28 cellular contexts compared by ENCODE assay signal in genomic region chr7:685540-685939, GRCh38.
"Had no signal": no experiment of that assay in that cellular context is flagged by ENCODE, and none has a peak within 500 bp of the region (broad histone marks: within the 10 kb centered on the region; RNA-seq: fewer than 3 reads in every experiment).

No MANE protein-coding gene starts in this region.

- H3K27me3 Mint-ChIP-seq: naive thymus-derived CD4-positive, alpha-beta T cell; natural killer cell treated with Interleukin-12 subunit alpha and Interleukin-12 subunit beta and Interleukin-15 and Interleukin-18, amount 100 ng/mL, for 72 hours; stimulated activated naive CD8-positive, alpha-beta T cell treated with anti-CD3 and anti-CD28 coated beads, Interleukin-15, Interleukin-2, amounts not matched to agents 100 ng/mL and 50 ng/mL, for 24 hours had no signal

- H3K4me3 Mint-ChIP-seq: mesothelial cell of epicardium; naive thymus-derived CD4-positive, alpha-beta T cell; natural killer cell treated with Interleukin-12 subunit alpha and Interleukin-12 subunit beta and Interleukin-15 and Interleukin-18, amount 100 ng/mL, for 72 hours; stimulated activated effector memory CD8-positive, alpha-beta T cell treated with anti-CD3 and anti-CD28 coated beads, Interleukin-12 subunit alpha, Interleukin-12 subunit beta, amount 100 ng/mL, for 72 hours; stimulated activated naive CD8-positive, alpha-beta T cell treated with anti-CD3 and anti-CD28 coated beads, Interleukin-15, Interleukin-2, amounts not matched to agents 100 ng/mL and 50 ng/mL, for 24 hours had no signal

- H3K27ac ChIP-seq: left lung, lower lobe of right lung, ovary, prostate gland, sigmoid colon, spleen, suprapubic skin, thoracic aorta, tibial artery, upper lobe of right lung had no signal

- ATAC-seq: left colon; left lung; lower lobe of right lung; naive thymus-derived CD4-positive, alpha-beta T cell; natural killer cell treated with Interleukin-12 subunit alpha and Interleukin-12 subunit beta and Interleukin-15 and Interleukin-18, amount 100 ng/mL, for 72 hours; right cardiac atrium; stimulated activated effector memory CD8-positive, alpha-beta T cell treated with anti-CD3 and anti-CD28 coated beads, Interleukin-12 subunit alpha, Interleukin-12 subunit beta, amount 100 ng/mL, for 72 hours; upper lobe of right lung had no signal

- H3K4me1 ChIP-seq: left lung, lower lobe of right lung, prostate gland, sigmoid colon, spleen, suprapubic skin, tibial artery, upper lobe of right lung had no signal

- H3K9me3 ChIP-seq: prostate gland had no signal

- DNase-seq: hippocampal formation; left colon; lower lobe of right lung; mammary epithelial cell; mesendoderm; naive thymus-derived CD4-positive, alpha-beta T cell; ovary; posterior cingulate gyrus; retina; right cardiac atrium; small intestine; spleen; stimulated activated CD4-positive, alpha-beta T cell treated with anti-CD3 and anti-CD28 coated beads, Interleukin-4, amount 100 ng/mL, for 24 hours; stimulated activated naive CD4-positive, alpha-beta T cell; tibial artery; trophoblast cell; upper lobe of right lung had no signal

- H3K27me3 ChIP-seq: left lung, ovary, sigmoid colon, spleen, suprapubic skin, tibial artery, upper lobe of right lung had no signal

- H3K36me3 ChIP-seq: lower lobe of right lung, ovary, prostate gland, thoracic aorta, upper lobe of right lung had no signal

- H3K27ac Mint-ChIP-seq: mesothelial cell of epicardium; naive thymus-derived CD4-positive, alpha-beta T cell; natural killer cell treated with Interleukin-12 subunit alpha and Interleukin-12 subunit beta and Interleukin-15 and Interleukin-18, amount 100 ng/mL, for 72 hours; stimulated activated effector memory CD8-positive, alpha-beta T cell treated with anti-CD3 and anti-CD28 coated beads, Interleukin-12 subunit alpha, Interleukin-12 subunit beta, amount 100 ng/mL, for 72 hours; stimulated activated naive CD8-positive, alpha-beta T cell treated with anti-CD3 and anti-CD28 coated beads, Interleukin-15, Interleukin-2, amounts not matched to agents 100 ng/mL and 50 ng/mL, for 24 hours had no signal

- FAIRE-seq: islet of Langerhans, urothelium cell line had no signal

- H3K4me3 ChIP-seq: left lung, lower lobe of right lung, ovary, prostate gland, sigmoid colon, spleen, suprapubic skin, thoracic aorta, tibial artery, upper lobe of right lung had no signal

- H3K4me1 Mint-ChIP-seq: mesothelial cell of epicardium; stimulated activated effector memory CD8-positive, alpha-beta T cell treated with anti-CD3 and anti-CD28 coated beads, Interleukin-12 subunit alpha, Interleukin-12 subunit beta, amount 100 ng/mL, for 72 hours had no signal
